13 cellular contexts compared by ENCODE assay signal in genomic region chr17:72122336-72122667, GRCh38. TPM values are rescaled to one million over a fixed set of nuclear protein-coding genes. Genes with fewer than 3 reads are reported as not detected.
DNase-seq lines count a peak whose midpoint lies in the region; TF ChIP-seq lines count a peak whose summit lies in the region.
"Had no signal": no experiment of that assay in that cellular context is flagged by ENCODE, and none has a peak within 500 bp of the region (broad histone marks: within the 10 kb centered on the region; RNA-seq: fewer than 3 reads in every experiment).

No MANE protein-coding gene starts in this region.

- no peak for TF ChIP-seq CTCF in KMS-11 (conservative IDR thresholded peaks at IDR 0.05; ENCODE audit: low read depth, low read length)
- no peak for TF ChIP-seq CTCF in endothelial cell (IDR thresholded peaks at IDR 0.05; ENCODE audit: unreplicated experiment)
- no peak for TF ChIP-seq CTCF in nephron (IDR thresholded peaks at IDR 0.05; ENCODE audit: unreplicated experiment in 3 of 3)

- DNase-seq in A172 (ENCODE audit: low spot score) (peak; percentile 30), endothelial cell (ENCODE audit: low spot score) (no peak), NCI-H774 (lab: John Stamatoyannopoulos, UW) (no peak), NCI-H2196 treated with DMSO at 0.1 percent for 48 hours (lab: John Stamatoyannopoulos, UW; ENCODE audit: unreplicated experiment) (no peak), globus pallidus (ENCODE audit: low spot score) (no peak), T1000 (lab: John Stamatoyannopoulos, UW) (no peak)
- DNase-seq: activated CD4-positive, alpha-beta T cell treated with anti-CD3 and anti-CD28 coated beads, Interleukin-2, amount 50 U/mL, for 1 hour; CD4-positive, alpha-beta T cell; NCI-H226 had no signal

- H2AFZ ChIP-seq in KMS-11 (ENCODE audit: low read depth): peak overlapping the region; percentile 72; the same call in 1 of the 2 replicates

- 0 out of 2 replicates have a peak, but pooled peaks cover 5% of the 10 kb centered on the region for H3K79me2 ChIP-seq in KMS-11 (ENCODE audit: insufficient read depth, low read depth)

- no peaks in the 10 kb centered on the region for H4K20me1 ChIP-seq in KMS-11 (ENCODE audit: insufficient read depth)

- H3K27me3 ChIP-seq in KMS-11 (ENCODE audit: insufficient read depth, low read depth): peaks cover 11% of the 10 kb centered on the region

- H3K27ac ChIP-seq in KMS-11: no peak overlapping the region
- H3K27ac ChIP-seq: neutrophil had no signal

- peaks cover 11% of the 10 kb centered on the region for H3K36me3 Mint-ChIP-seq in endothelial cell (ENCODE audit: low read depth, unreplicated experiment)
- H3K36me3 Mint-ChIP-seq in nephron (ENCODE audit: low read depth): peaks cover 21% of the 10 kb centered on the region

- peak overlapping the region; percentile 93 for H3K4me3 Mint-ChIP-seq in endothelial cell (ENCODE audit: unreplicated experiment)
- peak overlapping the region; percentile 91 to 99 (median 92) for H3K4me3 Mint-ChIP-seq in nephron
- H3K4me3 Mint-ChIP-seq: CD4-positive, alpha-beta T cell had no signal

- H3K4me3 ChIP-seq in KMS-11 (IDR thresholded peaks at IDR 0.05; ENCODE audit: insufficient read depth, low read depth, low read length): no peak overlapping the region

- no peak overlapping the region for H3K9ac ChIP-seq in KMS-11

- H3K9me3 Mint-ChIP-seq in endothelial cell (ENCODE audit: unreplicated experiment) (no peaks in the 10 kb centered on the region), nephron (no peaks in the 10 kb centered on the region)
- H3K9me3 Mint-ChIP-seq: CD4-positive, alpha-beta T cell had no signal

- peaks cover 39% of the 10 kb centered on the region for H3K4me1 ChIP-seq in KMS-11 (ENCODE audit: low read depth, poor library complexity, severe bottlenecking)

- H3K4me2 ChIP-seq in KMS-11: peak overlapping the region; percentile 61

- H3K4me1 Mint-ChIP-seq in endothelial cell (ENCODE audit: unreplicated experiment): peaks cover 9% of the 10 kb centered on the region
- H3K4me1 Mint-ChIP-seq in nephron: peaks cover 61% of the 10 kb centered on the region

- H3K27me3 Mint-ChIP-seq in endothelial cell (ENCODE audit: unreplicated experiment) (peaks cover 10% of the 10 kb centered on the region), nephron (ENCODE audit: low read depth) (peaks cover 67% of the 10 kb centered on the region)

- peaks cover 4% of the 10 kb centered on the region for H3K36me3 ChIP-seq in KMS-11 (ENCODE audit: insufficient read depth)
- H3K36me3 ChIP-seq: neutrophil had no signal

- H3K27ac Mint-ChIP-seq in endothelial cell (ENCODE audit: unreplicated experiment): no peak overlapping the region
- H3K27ac Mint-ChIP-seq in nephron: peak overlapping the region in 2 of 3 experiments; percentile 33 to 66
- H3K27ac Mint-ChIP-seq: CD4-positive, alpha-beta T cell had no signal

RNA-seq across cellular contexts. Expression of gene SOX9, which starts 1.5 kb away (rescaled TPM):
- 21.5 and 26.1 TPM in 2 replicates for total RNA-seq in A172 (2014; rRNA removed; shearing (Covaris generic))
- total RNA-seq in endothelial cell (ENCODE audit: unreplicated experiment): 5.1 TPM
- total RNA-seq: CD4-positive, alpha-beta T cell; dermis microvascular lymphatic vessel endothelial cell had no signal
